In genomic region chr6:19734061-19734460, GRCh38 we compare ENCODE assay signal across 1 cellular context.
TF ChIP-seq lines count a peak whose summit lies in the region.

No MANE protein-coding gene starts in this region.

TF ChIP-seq in WTC11, 78 proteins besides CTCF, POLR2A, EP300 and RAD21 (continued from another document):
- TF ChIP-seq ZNF532 (CRISPR knock-in tag; IDR thresholded peaks at IDR 0.05; ENCODE audit: borderline replicate concordance): no peak
- TF ChIP-seq, protein P1, sequence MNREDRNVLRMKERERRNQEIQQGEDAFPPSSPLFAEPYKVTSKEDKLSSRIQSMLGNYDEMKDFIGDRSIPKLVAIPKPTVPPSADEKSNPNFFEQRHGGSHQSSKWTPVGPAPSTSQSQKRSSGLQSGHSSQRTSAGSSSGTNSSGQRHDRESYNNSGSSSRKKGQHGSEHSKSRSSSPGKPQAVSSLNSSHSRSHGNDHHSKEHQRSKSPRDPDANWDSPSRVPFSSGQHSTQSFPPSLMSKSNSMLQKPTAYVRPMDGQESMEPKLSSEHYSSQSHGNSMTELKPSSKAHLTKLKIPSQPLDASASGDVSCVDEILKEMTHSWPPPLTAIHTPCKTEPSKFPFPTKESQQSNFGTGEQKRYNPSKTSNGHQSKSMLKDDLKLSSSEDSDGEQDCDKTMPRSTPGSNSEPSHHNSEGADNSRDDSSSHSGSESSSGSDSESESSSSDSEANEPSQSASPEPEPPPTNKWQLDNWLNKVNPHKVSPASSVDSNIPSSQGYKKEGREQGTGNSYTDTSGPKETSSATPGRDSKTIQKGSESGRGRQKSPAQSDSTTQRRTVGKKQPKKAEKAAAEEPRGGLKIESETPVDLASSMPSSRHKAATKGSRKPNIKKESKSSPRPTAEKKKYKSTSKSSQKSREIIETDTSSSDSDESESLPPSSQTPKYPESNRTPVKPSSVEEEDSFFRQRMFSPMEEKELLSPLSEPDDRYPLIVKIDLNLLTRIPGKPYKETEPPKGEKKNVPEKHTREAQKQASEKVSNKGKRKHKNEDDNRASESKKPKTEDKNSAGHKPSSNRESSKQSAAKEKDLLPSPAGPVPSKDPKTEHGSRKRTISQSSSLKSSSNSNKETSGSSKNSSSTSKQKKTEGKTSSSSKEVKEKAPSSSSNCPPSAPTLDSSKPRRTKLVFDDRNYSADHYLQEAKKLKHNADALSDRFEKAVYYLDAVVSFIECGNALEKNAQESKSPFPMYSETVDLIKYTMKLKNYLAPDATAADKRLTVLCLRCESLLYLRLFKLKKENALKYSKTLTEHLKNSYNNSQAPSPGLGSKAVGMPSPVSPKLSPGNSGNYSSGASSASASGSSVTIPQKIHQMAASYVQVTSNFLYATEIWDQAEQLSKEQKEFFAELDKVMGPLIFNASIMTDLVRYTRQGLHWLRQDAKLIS (CRISPR knock-in tag; IDR thresholded peaks at IDR 0.05; ENCODE audit: borderline replicate concordance): no peak
- TF ChIP-seq, protein P2, sequence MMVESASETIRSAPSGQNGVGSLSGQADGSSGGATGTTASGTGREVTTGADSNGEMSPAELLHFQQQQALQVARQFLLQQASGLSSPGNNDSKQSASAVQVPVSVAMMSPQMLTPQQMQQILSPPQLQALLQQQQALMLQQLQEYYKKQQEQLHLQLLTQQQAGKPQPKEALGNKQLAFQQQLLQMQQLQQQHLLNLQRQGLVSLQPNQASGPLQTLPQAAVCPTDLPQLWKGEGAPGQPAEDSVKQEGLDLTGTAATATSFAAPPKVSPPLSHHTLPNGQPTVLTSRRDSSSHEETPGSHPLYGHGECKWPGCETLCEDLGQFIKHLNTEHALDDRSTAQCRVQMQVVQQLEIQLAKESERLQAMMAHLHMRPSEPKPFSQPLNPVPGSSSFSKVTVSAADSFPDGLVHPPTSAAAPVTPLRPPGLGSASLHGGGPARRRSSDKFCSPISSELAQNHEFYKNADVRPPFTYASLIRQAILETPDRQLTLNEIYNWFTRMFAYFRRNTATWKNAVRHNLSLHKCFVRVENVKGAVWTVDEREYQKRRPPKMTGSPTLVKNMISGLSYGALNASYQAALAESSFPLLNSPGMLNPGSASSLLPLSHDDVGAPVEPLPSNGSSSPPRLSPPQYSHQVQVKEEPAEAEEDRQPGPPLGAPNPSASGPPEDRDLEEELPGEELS (CRISPR knock-in tag; IDR thresholded peaks at IDR 0.05): no peak
